In the genomic region with DNA sequence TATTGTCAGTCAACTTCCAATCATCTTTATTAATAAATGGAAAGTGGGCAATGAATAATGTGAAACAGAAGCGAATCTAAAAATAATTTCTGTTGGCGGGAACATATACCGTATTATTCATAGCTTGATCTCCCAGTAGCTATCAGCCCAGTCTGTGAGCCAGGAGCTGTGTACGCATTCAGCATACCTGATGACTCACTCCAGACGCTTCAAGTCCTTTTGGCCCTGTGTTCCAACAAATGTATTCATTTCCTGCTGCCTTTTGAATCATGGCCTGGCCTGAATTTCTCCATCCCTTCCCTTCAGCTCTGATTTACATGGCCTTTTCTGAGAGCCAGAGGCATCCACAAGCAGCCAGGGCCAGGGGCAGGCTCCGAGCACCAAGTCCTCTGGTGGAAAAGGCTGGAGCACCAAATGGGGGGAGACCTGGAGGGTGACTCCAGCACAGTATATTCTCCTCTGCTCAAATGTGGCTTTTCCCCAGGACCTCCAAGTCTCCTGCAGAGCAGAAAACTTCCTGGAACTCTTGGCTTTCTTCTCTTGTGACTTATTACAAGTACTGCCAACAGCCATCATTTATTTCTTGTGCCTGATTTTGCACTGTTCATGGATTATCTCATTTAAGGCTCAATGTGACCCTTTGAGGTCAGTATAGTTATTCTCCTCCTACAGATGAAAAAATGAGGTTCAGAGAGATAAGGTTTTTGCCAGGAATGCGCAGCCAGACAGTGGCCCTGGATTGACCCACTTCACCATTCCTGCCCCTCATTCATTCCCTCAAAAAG, we compare ENCODE assay signal across 9 cellular contexts.
DNase-seq lines count a peak whose midpoint lies in the region.
"Had no signal": no experiment of that assay in that cellular context is flagged by ENCODE, and none has a peak within 500 bp of the region (broad histone marks: within the 10 kb centered on the region; RNA-seq: fewer than 3 reads in every experiment).

No MANE protein-coding gene starts in this region.

- intact Hi-C loops in posterior vena cava (cut with DNase I): no loop called here

- DNase-seq in EH (ENCODE audit: low read depth): peak; percentile 98
- DNase-seq in RPMI7951 (ENCODE audit: low read depth): peak; percentile 90
- DNase-seq in fibroblast of peridontal ligament (ENCODE audit: extremely low read depth): peak; percentile 98
- DNase-seq in posterior vena cava (ENCODE audit: low spot score): peak; percentile 86
- no peak for DNase-seq in activated CD4-positive, CD25-positive, alpha-beta regulatory T cell (lab: John Stamatoyannopoulos, UW)
- no peak for DNase-seq in NCI-H2081 (lab: John Stamatoyannopoulos, UW)
- DNase-seq in NAMALWA (ENCODE audit: low spot score): no peak
- no peak for DNase-seq in DMS 273 treated with DMSO at 0.1 percent for 48 hours (lab: John Stamatoyannopoulos, UW)
- DNase-seq: T1000 had no signal

Comparison
In these comparisons a context has a peak if more than half of its experiments do, and no peak if none do; other contexts are left out.
1. DNase-seq: peak in EH (single experiment), RPMI7951 (single experiment), fibroblast of peridontal ligament (single experiment) and posterior vena cava (single experiment); none in activated CD4-positive, CD25-positive, alpha-beta regulatory T cell (0 of 4), NCI-H2081 (0 of 2), NAMALWA (single experiment) and DMS 273 treated with DMSO at 0.1 percent for 48 hours (single experiment).